In the genomic region with DNA sequence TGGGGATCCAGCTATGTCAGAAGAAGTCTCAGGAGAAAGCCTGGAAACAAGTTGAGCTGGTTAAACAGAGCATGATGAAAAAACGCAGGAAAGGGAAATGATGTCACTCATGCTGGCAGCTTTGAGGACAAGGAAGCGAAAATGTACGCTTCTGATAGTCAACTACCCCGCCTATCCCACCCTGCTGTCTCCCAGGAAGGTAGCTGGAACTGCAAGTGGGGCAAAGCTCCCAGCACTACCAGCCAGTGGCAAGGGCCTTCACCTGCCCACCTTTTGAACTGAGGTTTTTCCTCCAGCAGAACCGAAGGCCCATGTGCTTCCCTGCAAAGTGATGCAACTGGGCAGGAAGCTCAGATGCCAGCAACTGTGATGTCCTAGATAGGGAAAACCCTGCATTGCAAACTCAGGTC, we compare ENCODE assay signal across 1 cellular context.
TF ChIP-seq lines count a peak whose summit lies in the region.

No MANE protein-coding gene starts in this region.

TF ChIP-seq in HepG2, 621 proteins besides CTCF, POLR2A, EP300 and RAD21:
- TF ChIP-seq, protein P1, sequence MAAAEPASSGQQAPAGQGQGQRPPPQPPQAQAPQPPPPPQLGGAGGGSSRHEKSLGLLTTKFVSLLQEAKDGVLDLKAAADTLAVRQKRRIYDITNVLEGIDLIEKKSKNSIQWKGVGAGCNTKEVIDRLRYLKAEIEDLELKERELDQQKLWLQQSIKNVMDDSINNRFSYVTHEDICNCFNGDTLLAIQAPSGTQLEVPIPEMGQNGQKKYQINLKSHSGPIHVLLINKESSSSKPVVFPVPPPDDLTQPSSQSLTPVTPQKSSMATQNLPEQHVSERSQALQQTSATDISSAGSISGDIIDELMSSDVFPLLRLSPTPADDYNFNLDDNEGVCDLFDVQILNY (CRISPR knock-in tag; conservative IDR thresholded peaks at IDR 0.05) = no peak
- TF ChIP-seq NFATC3 (CRISPR knock-in tag; IDR thresholded peaks at IDR 0.05) = no peak
- TF ChIP-seq, protein P2, sequence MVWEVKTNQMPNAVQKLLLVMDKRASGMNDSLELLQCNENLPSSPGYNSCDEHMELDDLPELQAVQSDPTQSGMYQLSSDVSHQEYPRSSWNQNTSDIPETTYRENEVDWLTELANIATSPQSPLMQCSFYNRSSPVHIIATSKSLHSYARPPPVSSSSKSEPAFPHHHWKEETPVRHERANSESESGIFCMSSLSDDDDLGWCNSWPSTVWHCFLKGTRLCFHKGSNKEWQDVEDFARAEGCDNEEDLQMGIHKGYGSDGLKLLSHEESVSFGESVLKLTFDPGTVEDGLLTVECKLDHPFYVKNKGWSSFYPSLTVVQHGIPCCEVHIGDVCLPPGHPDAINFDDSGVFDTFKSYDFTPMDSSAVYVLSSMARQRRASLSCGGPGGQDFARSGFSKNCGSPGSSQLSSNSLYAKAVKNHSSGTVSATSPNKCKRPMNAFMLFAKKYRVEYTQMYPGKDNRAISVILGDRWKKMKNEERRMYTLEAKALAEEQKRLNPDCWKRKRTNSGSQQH (CRISPR knock-in tag; IDR thresholded peaks at IDR 0.05; ENCODE audit: low read depth) = no peak
- TF ChIP-seq EEA1 (CRISPR knock-in tag; IDR thresholded peaks at IDR 0.05; ENCODE audit: borderline replicate concordance) = no peak
- TF ChIP-seq MEIS2 (CRISPR knock-in tag; IDR thresholded peaks at IDR 0.05) = no peak
- no peak for TF ChIP-seq SUZ12 (IDR thresholded peaks at IDR 0.05; ENCODE audit: low read depth, low read length)
TF ChIP-seq in HepG2: peak in this region for 0.
